ENCODE assay signal across 18 cellular contexts in genomic region chr11:74504100-74504691, GRCh38. TPM values are rescaled to one million over a fixed set of nuclear protein-coding genes. Genes with fewer than 3 reads are reported as not detected.
DNase-seq lines count a peak whose midpoint lies in the region; ATAC-seq, FAIRE-seq and TF ChIP-seq lines count a peak whose summit lies in the region.
"Had no signal": no experiment of that assay in that cellular context is flagged by ENCODE, and none has a peak within 500 bp of the region (broad histone marks: within the 10 kb centered on the region; RNA-seq: fewer than 3 reads in every experiment).

No MANE protein-coding gene starts in this region.

- no peak overlapping the region for H4K91ac ChIP-seq in neuronal stem cell (ENCODE audit: low read depth, low read length, poor library complexity)

- CTCF ChIA-PET in HepG2 (lab: Yijun Ruan, JAX; ENCODE audit: low intra/inter-chr PET ratio, low total read pairs) (no interaction called here), RWPE1 (lab: Yijun Ruan, JAX) (interaction anchor here (0.6 kb wide), 1 partner anchor 115 kb away, joined by 3 read pairs; no protein-coding TSS in a partner anchor)

- H2BK15ac ChIP-seq in neuronal stem cell (ENCODE audit: low read length), result no peak overlapping the region

- H3K4me1 ChIP-seq in HepG2 (ENCODE audit: insufficient read depth, low read length) (peaks cover 29% of the 10 kb centered on the region), right lobe of liver (no peaks in the 10 kb centered on the region), foreskin keratinocyte (peaks cover 5% of the 10 kb centered on the region), neuronal stem cell (ENCODE audit: control insufficient read depth in 2 of 2, insufficient read depth in 1 of 2, low read depth in 1 of 2, low read length in 2 of 2) (no peaks in the 10 kb centered on the region)

- H3K36me3 ChIP-seq in HepG2 (replicated peaks in 1 of 2; ENCODE audit: control insufficient read depth in 1 of 2, insufficient read depth in 2 of 2, low read length in 2 of 2) (no peaks in the 10 kb centered on the region), right lobe of liver (no peaks in the 10 kb centered on the region), neuronal stem cell (replicated peaks in 1 of 2; ENCODE audit: control insufficient read depth in 2 of 2, insufficient read depth in 2 of 2, low read length in 2 of 2) (peaks cover 0 to 2% of the 10 kb centered on the region in 2 donors)

- H2BK12ac ChIP-seq in neuronal stem cell (ENCODE audit: low read length), result no peak overlapping the region

- no peak overlapping the region for H3K4ac ChIP-seq in neuronal stem cell (ENCODE audit: low read length)

- no peak overlapping the region for H2AK5ac ChIP-seq in neuronal stem cell (ENCODE audit: low read depth, low read length)

- H2BK120ac ChIP-seq in neuronal stem cell (ENCODE audit: low read depth, low read length), result no peak overlapping the region

- TF ChIP-seq POLR2A in HepG2 (IDR thresholded peaks at IDR 0.05; ENCODE audit: insufficient read depth in 1 of 2, low read depth in 2 of 2, low read length in 2 of 2), result no peak
- no peak for TF ChIP-seq POLR2A in right lobe of liver (IDR thresholded peaks at IDR 0.05)

- H3K4me2 ChIP-seq in HepG2 (ENCODE audit: low read depth, low read length) (peak overlapping the region; percentile 73), neuronal stem cell (ENCODE audit: insufficient read depth, low read length, poor library complexity, severe bottlenecking) (no peak overlapping the region)

- POLR2A ChIA-PET in HepG2 (lab: Yijun Ruan, JAX) (interaction anchor here (1.5 to 3.3 kb wide), 2 partner anchors 11 to 16 kb away, joined by 4 to 52 read pairs; partner anchors contain the start of gene LIPT2), RWPE1 (lab: Yijun Ruan, JAX; ENCODE audit: low non-redundant PET) (interaction anchor here (1.4 kb wide), 1 partner anchor 11 kb away, joined by 6 read pairs; the partner anchor contains the start of gene LIPT2)

- no peak for TF ChIP-seq RAD21 in HepG2 (CRISPR knock-in tag; IDR thresholded peaks at IDR 0.05)

- H3K27ac ChIP-seq in HepG2 (ENCODE audit: extremely low read length, insufficient read depth, low read length) (peak overlapping the region; percentile 67), right lobe of liver (no peak overlapping the region), RWPE1 (peak overlapping the region; percentile 91; the same call in 1 of the 2 replicates), foreskin keratinocyte (peak overlapping the region; percentile 75), neuronal stem cell (replicated peaks; ENCODE audit: low read length) (no peak overlapping the region)

- peaks cover 8% of the 10 kb centered on the region for H3K9me3 ChIP-seq in HepG2 (ENCODE audit: low read length)
- no peaks in the 10 kb centered on the region for H3K9me3 ChIP-seq in right lobe of liver
- peaks cover 7 to 9% of the 10 kb centered on the region in 2 donors for H3K9me3 ChIP-seq in neuronal stem cell (replicated peaks in 1 of 2; ENCODE audit: control insufficient read depth in 2 of 2, insufficient read depth in 1 of 2, low read depth in 1 of 2, low read length in 2 of 2)

- H3K27me3 ChIP-seq in HepG2 (ENCODE audit: control insufficient read depth in 1 of 2, insufficient read depth in 2 of 2, low read length in 2 of 2), result no peaks in the 10 kb centered on the region; a peak in 1 of 5 replicates
- H3K27me3 ChIP-seq in right lobe of liver, result no peaks in the 10 kb centered on the region
- H3K27me3 ChIP-seq in foreskin keratinocyte, result no peaks in the 10 kb centered on the region
- H3K27me3 ChIP-seq in neuronal stem cell (ENCODE audit: control insufficient read depth in 3 of 3, insufficient read depth in 3 of 3, low read depth in 1 of 3, low read length in 3 of 3), result no peaks in the 10 kb centered on the region

- ATAC-seq in HepG2 (peak; percentile 65), right lobe of liver (no peak), foreskin keratinocyte (no peak), Right ventricle myocardium superior (ENCODE audit: poor library complexity) (no peak)

- 0% methylated on average over 1 of the region's 1 CpG for WGBS in HepG2 (ENCODE audit: low lambda C conversion rate)
- 94% methylated on average over 1 of the region's 1 CpG for WGBS in right lobe of liver (ENCODE audit: insufficient coverage, low coverage, low lambda C conversion rate, missing lambda C conversion rate)
- 100% methylated on average over 1 of the region's 1 CpG; no CpG with 5 or more reads in 1 of the 2 donors for WGBS in neuronal stem cell (ENCODE audit: extremely low coverage in 2 of 2, insufficient read length in 2 of 2, insufficient replicate concordance in 1 of 2), 2 donors

- no peaks in the 10 kb centered on the region for H4K20me1 ChIP-seq in HepG2 (ENCODE audit: insufficient read depth, low read length)

- TF ChIP-seq CTCF in HepG2 (CRISPR knock-in tag; IDR thresholded peaks at IDR 0.05) (peak; percentile 54), right lobe of liver (IDR thresholded peaks at IDR 0.05) (no peak), RWPE1 (conservative IDR thresholded peaks at IDR 0.05; ENCODE audit: low read depth) (no peak), foreskin keratinocyte (conservative IDR thresholded peaks at IDR 0.05) (no peak)

- H3K14ac ChIP-seq in neuronal stem cell (ENCODE audit: low read length), result no peak overlapping the region

- no peak overlapping the region for H3K23ac ChIP-seq in neuronal stem cell (ENCODE audit: low read depth, low read length, poor library complexity)

- no peak overlapping the region for H2AFZ ChIP-seq in HepG2 (ENCODE audit: low read length)
- H2AFZ ChIP-seq in neuronal stem cell (ENCODE audit: low read length), result no peak overlapping the region

- H3K79me1 ChIP-seq in neuronal stem cell (ENCODE audit: low read depth, low read length), result no peaks in the 10 kb centered on the region

- H3K18ac ChIP-seq in neuronal stem cell (ENCODE audit: low read length), result no peak overlapping the region

- in situ Hi-C loops in HepG2 (cut with HindIII; ENCODE audit: extremely low pct_ligation_motif_present, low pct_unique_long_range_greater_than_20kb), result no loop called here

- H3K4me3 ChIP-seq in HepG2 (replicated peaks in 1 of 3; ENCODE audit: insufficient read depth in 1 of 3, low read depth in 2 of 3, low read length in 3 of 3), result peak overlapping the region in 1 of 3 experiments; percentile 12; a peak in 2 of 6 replicates
- no peak overlapping the region for H3K4me3 ChIP-seq in right lobe of liver
- no peak overlapping the region for H3K4me3 ChIP-seq in neuronal stem cell (ENCODE audit: low read length in 2 of 2)

- no peak overlapping the region for H2BK5ac ChIP-seq in neuronal stem cell (ENCODE audit: low read length)

- TF ChIP-seq EP300 in HepG2 (IDR thresholded peaks at IDR 0.05; ENCODE audit: low read depth in 2 of 2, low read length in 2 of 2), result no peak
- TF ChIP-seq EP300 in HepG2 (CRISPR knock-in tag; IDR thresholded peaks at IDR 0.05; ENCODE audit: borderline replicate concordance), result no peak

- intact Hi-C loops in HepG2 (cut with micrococcal nuclease; ENCODE audit: unreplicated experiment) (no loop called here), right lobe of liver (cut with DNase I) (no loop called here), Right ventricle myocardium superior (cut with DNase I) (no loop called here)

- H3K9ac ChIP-seq in HepG2 (ENCODE audit: insufficient read depth, low read depth, low read length) (no peak overlapping the region), neuronal stem cell (ENCODE audit: low read depth, low read length, poor library complexity) (no peak overlapping the region)

- no peaks in the 10 kb centered on the region for H3K79me2 ChIP-seq in HepG2 (ENCODE audit: insufficient read depth, low read length)

- peak; percentile 27 for DNase-seq in HepG2 (ENCODE audit: low spot score)
- DNase-seq in right lobe of liver, result no peak
- no peak for DNase-seq in RWPE1 (ENCODE audit: low spot score)
- no peak for DNase-seq in foreskin keratinocyte
- no peak for DNase-seq in C1 segment of cervical spinal cord (lab: John Stamatoyannopoulos, UW)
- DNase-seq in Right ventricle myocardium superior, result no peak
- DNase-seq in neuronal stem cell (ENCODE audit: low spot score), result no peak
- DNase-seq: CD4-positive, alpha-beta memory T cell; DMS79; H9; Karpas-422; MM.1S; NCI-H1417; NCI-H187 treated with DMSO at 0.1 percent for 48 hours; NCI-H526 treated with DMSO at 0.1 percent for 48 hours had no signal

- no peak for FAIRE-seq in HepG2 (lab: Jason Lieb, UNC)
- FAIRE-seq: D721Med had no signal

- BruUV-seq in HepG2 (replicated peaks; lab: Mats Ljungman, UMichigan), result no TSS peak

- no peak overlapping the region for H4K8ac ChIP-seq in neuronal stem cell (ENCODE audit: low read depth, low read length)

RNA-seq across cellular contexts. Expression of gene LIPT2, which starts 10.7 kb away (rescaled TPM):
- total RNA-seq in HepG2 (2016; rRNA removed; fragmentation: Illumina TruSeq; extraction: Trizol) (3.0 and 5.6 TPM in 2 replicates), right lobe of liver (1 to 10 TPM in 5 of 6 experiments, under 1 TPM in 1; 0.89 to 2.9 (median 2.1) TPM), foreskin keratinocyte (1.7 and 1.9 TPM in 2 replicates), Right ventricle myocardium superior (3.3 TPM)
- 1.5 and 1.8 TPM in 2 replicates for total RNA-seq in HepG2 (2016; cell fraction: cytosol; rRNA removed; fragmentation: Illumina TruSeq; extraction: Trizol; ENCODE audit: low read depth)
- total RNA-seq in HepG2 (2016; cell fraction: insoluble cytoplasmic fraction; rRNA removed; fragmentation: Illumina TruSeq; extraction: Trizol), result 3.0 and 3.9 TPM in 2 replicates
- total RNA-seq in HepG2 (2016; cell fraction: membrane; rRNA removed; fragmentation: Illumina TruSeq; extraction: Trizol), result 1.8 and 2.3 TPM in 2 replicates
- total RNA-seq in HepG2 (2016; cell fraction: nucleus; rRNA removed; fragmentation: Illumina TruSeq; extraction: Trizol), result 1.1 and 2.9 TPM in 2 replicates
- polyA plus RNA-seq in HepG2 (2011; rRNA removed) (4.8 and 5.6 TPM in 2 replicates), foreskin keratinocyte (1.6 and 1.7 TPM in 2 replicates)
- 3.9 and 4.9 TPM in 2 replicates for polyA plus RNA-seq in HepG2 (2011; cell fraction: cytosol; rRNA removed)
- polyA plus RNA-seq in HepG2 (2011; cell fraction: nucleus; rRNA removed), result 2.4 and 2.5 TPM in 2 replicates
- polyA plus RNA-seq in HepG2 (2012), result 1.2 and 4.0 TPM in 2 replicates
- 0.84 and 1.2 TPM in 2 replicates for polyA plus RNA-seq in HepG2 (2016; cell fraction: cytosol; fragmentation: Illumina TruSeq; extraction: Trizol; ENCODE audit: low read depth)
- 3.5 and 3.9 TPM in 2 replicates for polyA plus RNA-seq in HepG2 (2016; cell fraction: insoluble cytoplasmic fraction; fragmentation: Illumina TruSeq; extraction: Trizol; ENCODE audit: low read depth)
- polyA plus RNA-seq in HepG2 (2016; cell fraction: membrane; fragmentation: Illumina TruSeq; extraction: Trizol; ENCODE audit: low read depth), result 1.3 and 1.7 TPM in 2 replicates
- polyA plus RNA-seq in HepG2 (2016; cell fraction: nucleus; fragmentation: Illumina TruSeq; extraction: Trizol; ENCODE audit: insufficient read depth, low read depth), result 3.3 and 3.5 TPM in 2 replicates
- 4.6 and 7.6 TPM in 2 replicates for polyA minus RNA-seq in HepG2 (2011; rRNA and poly(A)+ RNA removed; ENCODE audit: low replicate concordance)
- polyA minus RNA-seq in HepG2 (2011; cell fraction: cytosol; rRNA and poly(A)+ RNA removed), result 1.6 and 1.9 TPM in 2 replicates
- polyA minus RNA-seq in HepG2 (2011; cell fraction: nucleus; rRNA and poly(A)+ RNA removed), result 2.8 and 4.2 TPM in 2 replicates
- 8.9 TPM for polyA plus RNA-seq in neuronal stem cell (2013, experiment 1 of 2)
- 8.4 TPM for polyA plus RNA-seq in neuronal stem cell (2013, experiment 2 of 2)

RNA-seq across cellular contexts. Expression of gene KCNE3, which starts 36.8 kb away (rescaled TPM):
- 0.33 and 0.41 TPM in 2 replicates for total RNA-seq in HepG2 (2016; rRNA removed; fragmentation: Illumina TruSeq; extraction: Trizol)
- 0.09 TPM in 1 of 2 replicates, not detected in the other for total RNA-seq in HepG2 (2016; cell fraction: cytosol; rRNA removed; fragmentation: Illumina TruSeq; extraction: Trizol; ENCODE audit: low read depth)
- 0.52 and 0.76 TPM in 2 replicates for total RNA-seq in HepG2 (2016; cell fraction: insoluble cytoplasmic fraction; rRNA removed; fragmentation: Illumina TruSeq; extraction: Trizol)
- 0.31 and 0.43 TPM in 2 replicates for total RNA-seq in HepG2 (2016; cell fraction: membrane; rRNA removed; fragmentation: Illumina TruSeq; extraction: Trizol)
- 0.16 and 0.25 TPM in 2 replicates for total RNA-seq in HepG2 (2016; cell fraction: nucleus; rRNA removed; fragmentation: Illumina TruSeq; extraction: Trizol)
- polyA plus RNA-seq in HepG2 (2011; rRNA removed), result 2.2 and 2.3 TPM in 2 replicates
- polyA plus RNA-seq in HepG2 (2011; cell fraction: cytosol; rRNA removed), result 1.6 and 2.1 TPM in 2 replicates
- polyA plus RNA-seq in HepG2 (2011; cell fraction: nucleus; rRNA removed), result 1.1 and 1.2 TPM in 2 replicates
- polyA plus RNA-seq in HepG2 (2012), result 1.8 and 5.3 TPM in 2 replicates
- polyA plus RNA-seq in HepG2 (2016; cell fraction: cytosol; fragmentation: Illumina TruSeq; extraction: Trizol; ENCODE audit: low read depth), result 0.18 TPM in 1 of 2 replicates, not detected in the other
- 0.40 and 0.46 TPM in 2 replicates for polyA plus RNA-seq in HepG2 (2016; cell fraction: insoluble cytoplasmic fraction; fragmentation: Illumina TruSeq; extraction: Trizol; ENCODE audit: low read depth)
- polyA plus RNA-seq in HepG2 (2016; cell fraction: membrane; fragmentation: Illumina TruSeq; extraction: Trizol; ENCODE audit: low read depth), result 0.26 and 0.42 TPM in 2 replicates
- 0.23 and 0.37 TPM in 2 replicates for polyA plus RNA-seq in HepG2 (2016; cell fraction: nucleus; fragmentation: Illumina TruSeq; extraction: Trizol; ENCODE audit: insufficient read depth, low read depth)
- 5.6 TPM in 1 of 2 replicates, not detected in the other for polyA minus RNA-seq in HepG2 (2011; rRNA and poly(A)+ RNA removed; ENCODE audit: low replicate concordance)
- 0.97 and 2.2 TPM in 2 replicates for polyA minus RNA-seq in HepG2 (2011; cell fraction: cytosol; rRNA and poly(A)+ RNA removed)
- polyA minus RNA-seq in HepG2 (2011; cell fraction: nucleus; rRNA and poly(A)+ RNA removed), result 0.52 and 0.62 TPM in 2 replicates
- total RNA-seq in right lobe of liver, result 1 to 10 TPM; 1.3 to 7.6 (median 4.8) TPM
- 0.07 TPM in 2 replicates for total RNA-seq in foreskin keratinocyte
- 0.01 TPM in 1 of 2 replicates, not detected in the other for polyA plus RNA-seq in foreskin keratinocyte
- 2.6 TPM for total RNA-seq in Right ventricle myocardium superior
- 1.2 TPM for polyA plus RNA-seq in neuronal stem cell (2013, experiment 1 of 2)
- 1.1 TPM for polyA plus RNA-seq in neuronal stem cell (2013, experiment 2 of 2)
- total RNA-seq: B cell, G401 had no signal
- polyA plus RNA-seq: CD4-positive, alpha-beta memory T cell had no signal

Comparison
In these comparisons a context has a peak if more than half of its experiments do, and no peak if none do; other contexts are left out.
1. H3K27ac ChIP-seq: peak in HepG2 (single experiment), RWPE1 (single experiment) and foreskin keratinocyte (single experiment); none in right lobe of liver (0 of 3) and neuronal stem cell (single experiment).